ENCODE assay signal across 22 cellular contexts in the genomic region with DNA sequence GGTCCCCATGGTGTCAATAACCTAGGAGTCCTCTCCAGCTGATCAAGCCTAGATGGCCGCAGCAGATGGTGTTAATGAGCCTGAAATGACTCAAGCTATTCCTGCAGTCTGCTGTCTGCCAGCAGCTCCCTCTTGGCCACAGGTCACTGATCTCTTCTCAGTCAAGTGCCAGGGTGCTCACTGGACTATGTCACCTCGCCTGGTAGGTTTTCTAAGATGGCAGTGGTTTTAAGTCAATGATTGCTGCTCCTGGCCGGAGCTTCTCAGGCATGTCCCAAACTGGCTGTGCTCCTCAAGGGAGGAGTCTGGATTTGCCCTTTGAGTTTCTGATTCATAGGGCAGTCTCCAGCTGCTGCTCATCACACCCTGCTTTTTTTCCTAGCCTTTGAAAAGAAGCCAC. TPM values are rescaled to one million over a fixed set of nuclear protein-coding genes. Genes with fewer than 3 reads are reported as not detected.
DNase-seq lines count a peak whose midpoint lies in the region; ATAC-seq, FAIRE-seq and TF ChIP-seq lines count a peak whose summit lies in the region.
"Had no signal": no experiment of that assay in that cellular context is flagged by ENCODE, and none has a peak within 500 bp of the region (broad histone marks: within the 10 kb centered on the region; RNA-seq: fewer than 3 reads in every experiment).

No MANE protein-coding gene starts in this region.

- H3K4me3 Mint-ChIP-seq in progenitor cell of endocrine pancreas (ENCODE audit: low read depth), result no peak overlapping the region
- H3K4me3 Mint-ChIP-seq: CD14-positive monocyte, HFFc6 had no signal

- peaks cover 0 to 4% of the 10 kb centered on the region in 2 donors for H3K4me1 ChIP-seq in kidney (ENCODE audit: control insufficient read depth in 1 of 2, insufficient read depth in 1 of 2, low read depth in 1 of 2, low read length in 2 of 2)

- H3K9me3 ChIP-seq in WERI-Rb-1 (ENCODE audit: severe bottlenecking) (no peaks in the 10 kb centered on the region), kidney (ENCODE audit: control insufficient read depth in 1 of 2, low read length in 2 of 2) (no peaks in the 10 kb centered on the region)
- H3K9me3 ChIP-seq: SK-N-SH had no signal

- intact Hi-C loops in kidney (cut with DNase I), result no loop called here

- DNase-seq in DMS 273 (lab: John Stamatoyannopoulos, UW; ENCODE audit: unreplicated experiment) (peak; percentile 75), WERI-Rb-1 (peak; percentile 45), kidney (peak; percentile 66), renal cortical epithelial cell (ENCODE audit: low read depth) (peak; percentile 10), progenitor cell of endocrine pancreas (ENCODE audit: low spot score, unreplicated experiment) (no peak), globus pallidus (ENCODE audit: low spot score) (no peak)
- no peak for DNase-seq in activated naive CD4-positive, alpha-beta T cell (lab: John Stamatoyannopoulos, UW)
- DNase-seq: DMS153, GDM1, H7, HFFc6, NCI-H1092 treated with DMSO at 0.1 percent for 48 hours, NCI-H2081, NCI-H748 treated with DMSO at 0.1 percent for 48 hours, RPMI8226, SHP77 treated with DMSO at 0.1 percent for 48 hours, SK-N-SH had no signal

- H3K36me3 ChIP-seq in WERI-Rb-1 (no peaks in the 10 kb centered on the region), kidney (ENCODE audit: control insufficient read depth in 1 of 2, insufficient read depth in 2 of 2, low read length in 2 of 2) (no peaks in the 10 kb centered on the region)

- no peak for FAIRE-seq in kidney (lab: Jason Lieb, UNC)
- FAIRE-seq: K562 had no signal

- no peaks in the 10 kb centered on the region for H3K27me3 Mint-ChIP-seq in progenitor cell of endocrine pancreas

- no peaks in the 10 kb centered on the region for H3K27me3 ChIP-seq in WERI-Rb-1 (ENCODE audit: insufficient read depth, low read depth, severe bottlenecking)

- H3K27ac ChIP-seq in WERI-Rb-1, result no peak overlapping the region
- H3K27ac ChIP-seq in kidney (ENCODE audit: low read depth in 2 of 2, low read length in 2 of 2), result no peak overlapping the region

- H3K9ac ChIP-seq in kidney (ENCODE audit: low read length in 2 of 2), result no peak overlapping the region
- H3K9ac ChIP-seq: SK-N-SH had no signal

- no peaks in the 10 kb centered on the region for H3K36me3 Mint-ChIP-seq in progenitor cell of endocrine pancreas (ENCODE audit: insufficient read depth)
- H3K36me3 Mint-ChIP-seq: CD14-positive monocyte had no signal

- no peak overlapping the region for H3K27ac Mint-ChIP-seq in progenitor cell of endocrine pancreas
- H3K27ac Mint-ChIP-seq: CD14-positive monocyte, HFFc6 had no signal

- no peaks in the 10 kb centered on the region for H3K9me3 Mint-ChIP-seq in progenitor cell of endocrine pancreas (ENCODE audit: low read depth)

- H3K4me3 ChIP-seq in WERI-Rb-1 (ENCODE audit: low read depth, low read length) (no peak overlapping the region), kidney (ENCODE audit: low read length in 2 of 2) (no peak overlapping the region)
- H3K4me3 ChIP-seq: K562 had no signal

- TF ChIP-seq CTCF in WERI-Rb-1 (IDR thresholded peaks at IDR 0.05; ENCODE audit: low read depth, low read length) (no peak), kidney (IDR thresholded peaks at IDR 0.05; ENCODE audit: borderline replicate concordance, extremely low read depth, insufficient read depth) (no peak), progenitor cell of endocrine pancreas (IDR thresholded peaks at IDR 0.05; ENCODE audit: unreplicated experiment) (no peak)

- H3K4me1 Mint-ChIP-seq in progenitor cell of endocrine pancreas (ENCODE audit: low read depth), result peaks cover 7% of the 10 kb centered on the region
- H3K4me1 Mint-ChIP-seq: CD14-positive monocyte had no signal

- ATAC-seq in HG02840 (IDR thresholded peaks at IDR 0.05; ENCODE audit: low FRiP score, unreplicated experiment), result no peak
- ATAC-seq: K562 had no signal

RNA-seq across cellular contexts. Expression of a gene that starts 58.6 kb away (rescaled TPM):
- total RNA-seq in kidney (1.0 TPM), renal cortical epithelial cell (not detected in 2 replicates), progenitor cell of endocrine pancreas (1.0 and 1.2 TPM in 2 replicates)
- polyA plus RNA-seq in kidney (ENCODE audit: insufficient read depth, low read depth, low replicate concordance), result 0.84 TPM
- total RNA-seq: Daoy, HFFc6, K562, NCI-H460 had no signal
- polyA plus RNA-seq: CD14-positive monocyte, K562, SK-N-SH had no signal

Comparison
In these comparisons a context has a peak if more than half of its experiments do, and no peak if none do; other contexts are left out.
1. DNase-seq: peak in DMS 273 (single experiment), WERI-Rb-1 (single experiment), kidney (single experiment) and renal cortical epithelial cell (single experiment); none in progenitor cell of endocrine pancreas (single experiment), globus pallidus (single experiment) and activated naive CD4-positive, alpha-beta T cell (0 of 4).